In genomic region chr17:15922586-15922985, GRCh38 we compare ENCODE assay signal across 27 cellular contexts.
"Had no signal": no experiment of that assay in that cellular context is flagged by ENCODE, and none has a peak within 500 bp of the region (broad histone marks: within the 10 kb centered on the region; RNA-seq: fewer than 3 reads in every experiment).

No MANE protein-coding gene starts in this region.

- H3K4me1 Mint-ChIP-seq: activated CD4-positive, alpha-beta T cell treated with anti-CD3 and anti-CD28 coated beads for 36 hours; activated CD4-positive, alpha-beta T cell treated with anti-CD3 and anti-CD28 coated beads, Interleukin-2, amount 10 ng/mL, durations not matched to agents 24 days and 14 days; activated naive CD4-positive, alpha-beta T cell treated with anti-CD3 and anti-CD28 coated beads, Interleukin-2, amount 50 U/mL, for 24 hours; activated naive CD8-positive, alpha-beta T cell treated with anti-CD3 and anti-CD28 coated beads for 36 hours; activated naive CD8-positive, alpha-beta T cell treated with anti-CD3 and anti-CD28 coated beads, Interleukin-2, amount 50 U/mL, for 24 hours; activated T-helper 17 cell treated with anti-CD3 and anti-CD28 coated beads, Interleukin-2, amount 50 U/mL, for 72 hours had no signal

- ATAC-seq: activated CD4-positive, alpha-beta T cell treated with anti-CD3 and anti-CD28 coated beads for 36 hours; activated CD8-positive, alpha-beta T cell treated with anti-CD3 and anti-CD28 coated beads, Interleukin-2, amount 10 ng/mL, durations not matched to agents 7 days and 5 days; activated naive CD8-positive, alpha-beta T cell treated with anti-CD3 and anti-CD28 coated beads, Interleukin-2, amount 50 U/mL, for 24 hours; activated T-cell treated with anti-CD3 and anti-CD28 coated beads, Interleukin-2, amount 50 U/mL, for 4 hours; activated T-helper 17 cell treated with anti-CD3 and anti-CD28 coated beads, Interleukin-2, amount 50 U/mL, for 72 hours; body of pancreas; effector memory CD8-positive, alpha-beta T cell; gastroesophageal sphincter had no signal

- H3K27ac Mint-ChIP-seq: activated CD4-positive, alpha-beta memory T cell treated with anti-CD3 and anti-CD28 coated beads for 36 hours; activated CD4-positive, alpha-beta T cell treated with anti-CD3 and anti-CD28 coated beads for 36 hours; activated CD4-positive, alpha-beta T cell treated with anti-CD3 and anti-CD28 coated beads, Interleukin-2, amount 10 ng/mL, durations not matched to agents 24 days and 14 days; activated CD8-positive, alpha-beta T cell treated with anti-CD3 and anti-CD28 coated beads, Interleukin-2, amount 10 ng/mL, durations not matched to agents 7 days and 5 days; activated naive CD4-positive, alpha-beta T cell treated with anti-CD3 and anti-CD28 coated beads, Interleukin-2, amount 50 U/mL, for 24 hours; activated naive CD8-positive, alpha-beta T cell treated with anti-CD3 and anti-CD28 coated beads for 36 hours; activated naive CD8-positive, alpha-beta T cell treated with anti-CD3 and anti-CD28 coated beads, Interleukin-2, amount 50 U/mL, for 24 hours; activated T-helper 17 cell treated with anti-CD3 and anti-CD28 coated beads, Interleukin-2, amount 50 U/mL, for 72 hours; effector memory CD8-positive, alpha-beta T cell had no signal

- H3K4me3 Mint-ChIP-seq: activated CD4-positive, alpha-beta memory T cell treated with anti-CD3 and anti-CD28 coated beads for 36 hours; activated CD4-positive, alpha-beta T cell treated with anti-CD3 and anti-CD28 coated beads for 36 hours; activated CD4-positive, alpha-beta T cell treated with anti-CD3 and anti-CD28 coated beads, Interleukin-2, amount 10 ng/mL, durations not matched to agents 24 days and 14 days; activated CD8-positive, alpha-beta T cell treated with anti-CD3 and anti-CD28 coated beads, Interleukin-2, amount 10 ng/mL, durations not matched to agents 7 days and 5 days; activated naive CD4-positive, alpha-beta T cell treated with anti-CD3 and anti-CD28 coated beads, Interleukin-2, amount 50 U/mL, for 24 hours; activated naive CD8-positive, alpha-beta T cell treated with anti-CD3 and anti-CD28 coated beads for 36 hours; activated naive CD8-positive, alpha-beta T cell treated with anti-CD3 and anti-CD28 coated beads, Interleukin-2, amount 50 U/mL, for 24 hours; activated T-cell treated with anti-CD3 and anti-CD28 coated beads, Interleukin-2, amount 50 U/mL, for 4 hours; activated T-helper 17 cell treated with anti-CD3 and anti-CD28 coated beads, Interleukin-2, amount 50 U/mL, for 72 hours; effector memory CD8-positive, alpha-beta T cell had no signal

- H3K36me3 Mint-ChIP-seq: activated CD4-positive, alpha-beta memory T cell treated with anti-CD3 and anti-CD28 coated beads for 36 hours; activated naive CD4-positive, alpha-beta T cell treated with anti-CD3 and anti-CD28 coated beads, Interleukin-2, amount 50 U/mL, for 24 hours; activated naive CD8-positive, alpha-beta T cell treated with anti-CD3 and anti-CD28 coated beads for 36 hours had no signal

- H3K27ac ChIP-seq: adrenal gland, body of pancreas, esophagus muscularis mucosa, gastroesophageal sphincter had no signal

- H3K4me3 ChIP-seq: adrenal gland, body of pancreas, esophagus muscularis mucosa, gastroesophageal sphincter had no signal

- H3K4me1 ChIP-seq: adrenal gland had no signal

- H3K9me3 ChIP-seq: adrenal gland, body of pancreas, gastroesophageal sphincter had no signal

- H3K27me3 ChIP-seq: body of pancreas had no signal

- DNase-seq: activated CD4-positive, alpha-beta memory T cell treated with anti-CD3 and anti-CD28 coated beads for 36 hours; activated CD4-positive, alpha-beta T cell treated with anti-CD3 and anti-CD28 coated beads for 36 hours; activated CD4-positive, alpha-beta T cell treated with anti-CD3 and anti-CD28 coated beads, Interleukin-2, amount 10 ng/mL, durations not matched to agents 24 days and 14 days; activated CD4-positive, CD25-positive, alpha-beta regulatory T cell; activated CD4-positive, CD25-positive, alpha-beta regulatory T cell treated with anti-CD3 and anti-CD28 coated beads, Interleukin-2, amount 50 U/mL, for 72 hours; activated CD8-positive, alpha-beta T cell treated with anti-CD3 and anti-CD28 coated beads, Interleukin-2, amount 10 ng/mL, durations not matched to agents 7 days and 5 days; activated effector memory CD4-positive, alpha-beta T cell treated with Interleukin-2 at 50 U/mL for 16 hours; activated gamma-delta T cell treated with Interleukin-2 at 50 U/mL for 16 hours; activated naive CD4-positive, alpha-beta T cell treated with Interleukin-2 at 50 U/mL for 16 hours; activated naive CD8-positive, alpha-beta T cell treated with anti-CD3 and anti-CD28 coated beads for 36 hours; activated naive CD8-positive, alpha-beta T cell treated with anti-CD3 and anti-CD28 coated beads, Interleukin-2, amount 50 U/mL, for 24 hours; activated T-cell treated with anti-CD3 and anti-CD28 coated beads, Interleukin-2, amount 50 U/mL, for 4 hours; adrenal gland; amygdala; body of pancreas; caudate nucleus; cortex of kidney; dermis blood vessel endothelial cell; effector CD4-positive, alpha-beta T cell; effector memory CD8-positive, alpha-beta T cell; erythroblast; foreskin melanocyte; T-helper 2 cell had no signal

- H3K9me3 Mint-ChIP-seq: activated CD4-positive, alpha-beta T cell treated with anti-CD3 and anti-CD28 coated beads, Interleukin-2, amount 10 ng/mL, durations not matched to agents 24 days and 14 days; activated naive CD4-positive, alpha-beta T cell treated with anti-CD3 and anti-CD28 coated beads, Interleukin-2, amount 50 U/mL, for 24 hours; activated naive CD8-positive, alpha-beta T cell treated with anti-CD3 and anti-CD28 coated beads, Interleukin-2, amount 50 U/mL, for 24 hours; activated T-helper 17 cell treated with anti-CD3 and anti-CD28 coated beads, Interleukin-2, amount 50 U/mL, for 72 hours; effector memory CD8-positive, alpha-beta T cell had no signal

- H3K36me3 ChIP-seq: adrenal gland, esophagus muscularis mucosa, gastroesophageal sphincter had no signal
